ENCODE assay signal across 8 cellular contexts in the genomic region with DNA sequence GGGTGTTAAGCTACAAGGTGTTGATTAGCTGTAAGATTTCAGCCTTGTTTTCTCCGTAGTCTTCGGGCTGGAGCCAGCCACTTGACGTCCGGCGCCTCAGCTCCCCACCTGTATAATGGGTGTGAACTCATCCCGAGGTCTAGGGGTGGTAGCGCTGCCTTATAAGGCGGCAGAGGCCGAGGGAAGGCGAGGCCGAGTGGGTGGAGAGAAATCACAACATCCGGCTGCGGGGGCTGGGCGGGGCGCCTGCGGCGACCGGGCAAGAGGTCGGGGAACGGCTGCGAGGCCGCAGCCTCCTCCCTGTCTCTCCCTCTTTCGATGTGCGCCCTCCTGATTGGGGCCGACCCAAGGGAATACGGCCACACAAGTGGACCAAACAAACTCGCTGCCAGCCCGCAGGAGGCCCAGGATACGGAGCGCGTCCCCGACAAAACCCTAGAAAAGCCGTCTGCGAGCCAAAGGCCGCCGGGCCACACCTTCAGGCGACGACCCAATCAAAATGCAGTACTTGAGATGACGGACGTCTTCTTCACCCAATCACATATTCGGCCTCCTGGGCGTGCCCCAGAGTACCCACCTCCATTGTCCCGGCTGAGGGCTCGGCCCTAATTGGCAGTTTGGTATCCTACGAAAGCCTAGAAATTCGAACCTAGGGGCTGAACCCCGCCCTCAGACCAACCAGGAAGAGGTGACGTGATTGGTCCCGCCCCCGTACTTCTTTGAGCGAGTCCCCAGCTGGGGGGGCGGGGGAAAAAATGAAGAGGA. TPM values are rescaled to one million over a fixed set of nuclear protein-coding genes. Genes with fewer than 3 reads are reported as not detected.
DNase-seq lines count a peak whose midpoint lies in the region; ATAC-seq and TF ChIP-seq lines count a peak whose summit lies in the region.

No MANE protein-coding gene starts in this region.

- peaks cover 32% of the 10 kb centered on the region for H3K79me2 ChIP-seq in mammary epithelial cell (ENCODE audit: insufficient read depth, low read length)

- CTCF ChIA-PET in AG04450 (lab: Charles Lee) (interaction anchor here (0.5 to 4.2 kb wide), 6 partner anchors 13 to 238 kb away, joined by 3 to 26 read pairs (median 4); no protein-coding TSS in a partner anchor), mammary epithelial cell (lab: Charles Lee; ENCODE audit: low non-redundant PET) (interaction anchor here (0.7 kb wide), 1 partner anchor 351 kb away, joined by 12 read pairs; no protein-coding TSS in a partner anchor)

- no peaks in the 10 kb centered on the region for H3K27me3 ChIP-seq in AG04450 (ENCODE audit: control insufficient read depth, insufficient read depth, low read length)
- no peaks in the 10 kb centered on the region for H3K27me3 ChIP-seq in WERI-Rb-1 (ENCODE audit: insufficient read depth, low read depth, severe bottlenecking)
- no peaks in the 10 kb centered on the region for H3K27me3 ChIP-seq in mammary epithelial cell (ENCODE audit: insufficient read depth, low read length)
- no peaks in the 10 kb centered on the region for H3K27me3 ChIP-seq in skeletal muscle satellite cell (ENCODE audit: control insufficient read depth, insufficient read depth, low read length)

- in situ Hi-C loops in mammary epithelial cell (cut with MboI; ENCODE audit: low sequenced_read_pairs in 2 of 2) = no loop called here

- H3K4me1 ChIP-seq in mammary epithelial cell (ENCODE audit: insufficient read depth, low read length) (peaks cover 31% of the 10 kb centered on the region), skeletal muscle satellite cell (ENCODE audit: control insufficient read depth, insufficient read depth, low read length) (peaks cover 21% of the 10 kb centered on the region)

- TSS peak; percentile 67 for BruUV-seq in mammary epithelial cell (replicated peaks; lab: Mats Ljungman, UMichigan)

- H3K9me3 ChIP-seq in AG04450 (ENCODE audit: control insufficient read depth, insufficient read depth, low read length) (no peaks in the 10 kb centered on the region), WERI-Rb-1 (ENCODE audit: severe bottlenecking) (no peaks in the 10 kb centered on the region), mammary epithelial cell (replicated peaks; ENCODE audit: insufficient read depth, low read length) (no peaks in the 10 kb centered on the region), iPS-18c (ENCODE audit: control insufficient read depth, insufficient read depth, low read length) (no peaks in the 10 kb centered on the region), skeletal muscle satellite cell (replicated peaks; ENCODE audit: low read length) (no peaks in the 10 kb centered on the region)

- H3K4me3 ChIP-seq in AG04450 (ENCODE audit: low read depth, low read length) = peak overlapping the region; percentile 70
- peak overlapping the region; percentile 60 for H3K4me3 ChIP-seq in WERI-Rb-1 (ENCODE audit: low read depth, low read length)
- peak overlapping the region; percentile 51 to 68 (median 54) for H3K4me3 ChIP-seq in mammary epithelial cell (replicated peaks in 1 of 3; ENCODE audit: insufficient read depth in 1 of 3, low read depth in 2 of 3, low read length in 3 of 3)
- peak overlapping the region; percentile 78 for H3K4me3 ChIP-seq in iPS-18c (ENCODE audit: insufficient read depth, low read depth, low read length)
- peak overlapping the region; percentile 78 for H3K4me3 ChIP-seq in skeletal muscle satellite cell (ENCODE audit: low read length)

- H3K4me2 ChIP-seq in mammary epithelial cell (ENCODE audit: insufficient read depth, low read depth, low read length) (peak overlapping the region; percentile 77), skeletal muscle satellite cell (ENCODE audit: low read length) (peak overlapping the region; percentile 85)

- ATAC-seq in GM18907 (IDR thresholded peaks at IDR 0.05; ENCODE audit: unreplicated experiment) (peak; percentile 78), HG03139 (IDR thresholded peaks at IDR 0.05; ENCODE audit: unreplicated experiment) (peak; percentile 58)

- peak overlapping the region; percentile 57 for H3K9ac ChIP-seq in mammary epithelial cell (ENCODE audit: insufficient read depth, low read length)
- H3K9ac ChIP-seq in skeletal muscle satellite cell (ENCODE audit: low read depth, low read length) = peak overlapping the region; percentile 82

- WGBS in mammary epithelial cell (ENCODE audit: low coverage, missing lambda C conversion rate) = 4% methylated on average over 14 of the region's 52 CpGs

- POLR2A ChIA-PET in AG04450 (lab: Yijun Ruan, JAX) = interaction anchor here (0.5 to 2.4 kb wide), 17 partner anchors 10 to 292 kb away, joined by 3 to 26 read pairs (median 4); a partner anchor contains a TSS

- DNase-seq in AG04450 (ENCODE audit: low read depth, low spot score) (peak; percentile 100), NCI-H2196 treated with DMSO at 0.1 percent for 48 hours (lab: John Stamatoyannopoulos, UW; ENCODE audit: unreplicated experiment) (peak; percentile 99), WERI-Rb-1 (peak; percentile 98), mammary epithelial cell (peak; percentile 100)

- H3K36me3 ChIP-seq in WERI-Rb-1 (no peaks in the 10 kb centered on the region), mammary epithelial cell (ENCODE audit: insufficient read depth, low read length) (no peaks in the 10 kb centered on the region), skeletal muscle satellite cell (ENCODE audit: insufficient read depth, low read length) (peaks cover 5% of the 10 kb centered on the region)

- peaks cover 2% of the 10 kb centered on the region for H4K20me1 ChIP-seq in mammary epithelial cell (ENCODE audit: insufficient read depth, low read length)

- dilution Hi-C loops in mammary epithelial cell (cut with HindIII; ENCODE audit: low sequenced_read_pairs) = no loop called here

- H2AFZ ChIP-seq in mammary epithelial cell (ENCODE audit: low read depth, low read length) = peak overlapping the region; percentile 93

- intact Hi-C loops in mammary epithelial cell (cut with micrococcal nuclease) = loop anchor here (1.0 to 2.0 kb wide), 4 partner anchors 22 to 36 kb away; no protein-coding TSS in a partner anchor

- TF ChIP-seq CTCF in AG04450 (IDR thresholded peaks at IDR 0.05; ENCODE audit: low read depth, low read length) (no peak), WERI-Rb-1 (IDR thresholded peaks at IDR 0.05; ENCODE audit: low read depth, low read length) (no peak), mammary epithelial cell (conservative IDR thresholded peaks at IDR 0.05 in 1 of 2, IDR thresholded peaks at IDR 0.05 in 1 of 2; ENCODE audit: extremely low read depth in 1 of 2, insufficient read depth in 1 of 2, low read depth in 1 of 2, low read length in 2 of 2) (no peak)

- H3K27ac ChIP-seq in AG04450 (ENCODE audit: low read depth, low read length) (peak overlapping the region; percentile 96), WERI-Rb-1 (peak overlapping the region; percentile 83), mammary epithelial cell (ENCODE audit: insufficient read depth, low read depth, low read length) (peak overlapping the region; percentile 71)

RNA-seq across cellular contexts. Expression of a gene that starts 0.5 kb away (rescaled TPM):
- polyA plus RNA-seq in AG04450 (2011; rRNA removed) (16.4 and 21.4 TPM in 2 replicates), mammary epithelial cell (28.7 TPM)
- polyA minus RNA-seq in AG04450 (2011; rRNA and poly(A)+ RNA removed) = 23.7 and 27.5 TPM in 2 replicates
- total RNA-seq in mammary epithelial cell = 10 to 100 TPM; 25.8 to 39.1 TPM
- polyA minus RNA-seq in mammary epithelial cell = 11.4 TPM
- total RNA-seq in skeletal muscle satellite cell (2012; rRNA removed) = 22.1 and 28.4 TPM in 2 replicates

RNA-seq across cellular contexts. Expression of a gene that starts 16.6 kb away (rescaled TPM):
- polyA plus RNA-seq in AG04450 (2011; rRNA removed) (0.35 and 0.48 TPM in 2 replicates), mammary epithelial cell (5.4 TPM)
- 0.55 TPM in 1 of 2 replicates, not detected in the other for polyA minus RNA-seq in AG04450 (2011; rRNA and poly(A)+ RNA removed)
- 1 to 10 TPM; 4.3 to 5.7 TPM for total RNA-seq in mammary epithelial cell
- polyA minus RNA-seq in mammary epithelial cell = 0.88 TPM
- 1.3 and 1.5 TPM in 2 replicates for total RNA-seq in skeletal muscle satellite cell (2012; rRNA removed)

RNA-seq across cellular contexts. Expression of a gene that starts 20.6 kb away (rescaled TPM):
- polyA plus RNA-seq in AG04450 (2011; rRNA removed) (1.0 and 1.6 TPM in 2 replicates), mammary epithelial cell (14.2 TPM)
- polyA minus RNA-seq in AG04450 (2011; rRNA and poly(A)+ RNA removed) = 0.28 and 0.43 TPM in 2 replicates
- total RNA-seq in mammary epithelial cell = 10 to 100 TPM; 13.9 to 23.3 TPM
- polyA minus RNA-seq in mammary epithelial cell = 1.2 TPM
- 35.2 and 37.8 TPM in 2 replicates for total RNA-seq in skeletal muscle satellite cell (2012; rRNA removed)

RNA-seq across cellular contexts. Expression of a gene that starts 25.5 kb away (rescaled TPM):
- polyA plus RNA-seq in AG04450 (2011; rRNA removed) (not detected in 2 replicates), mammary epithelial cell (not detected)
- polyA minus RNA-seq in AG04450 (2011; rRNA and poly(A)+ RNA removed) = not detected in 2 replicates
- total RNA-seq in mammary epithelial cell = not detected
- polyA minus RNA-seq in mammary epithelial cell = not detected
- total RNA-seq in skeletal muscle satellite cell (2012; rRNA removed) = not detected in 2 replicates

RNA-seq across cellular contexts. Expression of a gene that starts 41.7 kb away (rescaled TPM):
- polyA plus RNA-seq in AG04450 (2011; rRNA removed) (not detected in 2 replicates), mammary epithelial cell (0.02 TPM)
- not detected in 2 replicates for polyA minus RNA-seq in AG04450 (2011; rRNA and poly(A)+ RNA removed)
- under 1 TPM in 1 of 2 donors, not detected in 1; 0.09 TPM for total RNA-seq in mammary epithelial cell
- not detected for polyA minus RNA-seq in mammary epithelial cell
- total RNA-seq in skeletal muscle satellite cell (2012; rRNA removed) = not detected in 2 replicates

Comparison
In these comparisons a context has a peak if more than half of its experiments do, and no peak if none do; other contexts are left out.
1. Peak in every context shown above with its lines: DNase-seq, ATAC-seq, H3K4me3 ChIP-seq and H3K27ac ChIP-seq.